8 cellular contexts compared by ENCODE assay signal in genomic region chr6:30678964-30679726, GRCh38. TPM values are rescaled to one million over a fixed set of nuclear protein-coding genes. Genes with fewer than 3 reads are reported as not detected.
A peak's percentile ranks its signal among the peaks of the same experiment; 100 is the strongest.
DNase-seq lines count a peak whose midpoint lies in the region; TF ChIP-seq lines count a peak whose summit lies in the region.

No MANE protein-coding gene starts in this region.

- peaks cover 23 to 43% (median 25%) of the 10 kb centered on the region in 3 donors for H3K4me1 Mint-ChIP-seq in IgD-negative memory B cell
- peaks cover 33% of the 10 kb centered on the region for H3K4me1 Mint-ChIP-seq in stimulated activated naive CD8-positive, alpha-beta T cell treated with anti-CD3 and anti-CD28 coated beads, Interleukin-15, Interleukin-2, amounts not matched to agents 100 ng/mL and 50 ng/mL, for 24 hours (ENCODE audit: low read depth)

- peak overlapping the region; percentile 4 for H3K9ac ChIP-seq in neural cell (ENCODE audit: low read length)

- peaks cover 37% of the 10 kb centered on the region for H3K79me2 ChIP-seq in neural cell (replicated peaks; ENCODE audit: insufficient read depth, low read length)

- no peaks in the 10 kb centered on the region for H3K9me2 ChIP-seq in neural cell (ENCODE audit: insufficient read depth, low read length)

- TF ChIP-seq RAD21 in neural cell (conservative IDR thresholded peaks at IDR 0.05) = peak; percentile 74

- H3K27me3 Mint-ChIP-seq in IgD-negative memory B cell = no peaks in the 10 kb centered on the region
- no peaks in the 10 kb centered on the region for H3K27me3 Mint-ChIP-seq in stimulated activated naive CD8-positive, alpha-beta T cell treated with anti-CD3 and anti-CD28 coated beads, Interleukin-15, Interleukin-2, amounts not matched to agents 100 ng/mL and 50 ng/mL, for 24 hours

- H3K4me3 Mint-ChIP-seq in IgD-negative memory B cell = peak overlapping the region; percentile 99 to 100 (median 100)
- peak overlapping the region; percentile 97 for H3K4me3 Mint-ChIP-seq in stimulated activated naive CD8-positive, alpha-beta T cell treated with anti-CD3 and anti-CD28 coated beads, Interleukin-15, Interleukin-2, amounts not matched to agents 100 ng/mL and 50 ng/mL, for 24 hours

- H3K27me3 ChIP-seq in neural cell (ENCODE audit: insufficient read depth, low read depth, low read length) = no peaks in the 10 kb centered on the region

- H3K4me3 ChIP-seq in fibroblast of the aortic adventitia (ENCODE audit: low read depth, low read length) (peak overlapping the region; percentile 53), neural cell (ENCODE audit: low read length) (peak overlapping the region; percentile 99)

- H3K9me3 ChIP-seq in neural cell (ENCODE audit: low read length) = no peaks in the 10 kb centered on the region

- TF ChIP-seq EP300 in neural cell (conservative IDR thresholded peaks at IDR 0.05; ENCODE audit: poor library complexity, severe bottlenecking) = no peak

- peak overlapping the region; percentile 57 to 100 (median 98) for H3K27ac Mint-ChIP-seq in IgD-negative memory B cell
- peak overlapping the region; percentile 95 for H3K27ac Mint-ChIP-seq in stimulated activated naive CD8-positive, alpha-beta T cell treated with anti-CD3 and anti-CD28 coated beads, Interleukin-15, Interleukin-2, amounts not matched to agents 100 ng/mL and 50 ng/mL, for 24 hours

- no peaks in the 10 kb centered on the region for H3K9me3 Mint-ChIP-seq in IgD-negative memory B cell
- H3K9me3 Mint-ChIP-seq in stimulated activated naive CD8-positive, alpha-beta T cell treated with anti-CD3 and anti-CD28 coated beads, Interleukin-15, Interleukin-2, amounts not matched to agents 100 ng/mL and 50 ng/mL, for 24 hours = no peaks in the 10 kb centered on the region

- H3K4me2 ChIP-seq in neural cell (ENCODE audit: low read length) = no peak overlapping the region

- H4K20me1 ChIP-seq in neural cell (ENCODE audit: insufficient read depth) = peaks cover 38% of the 10 kb centered on the region

- peak; percentile 96 for TF ChIP-seq CTCF in GM12873 (IDR thresholded peaks at IDR 0.05; ENCODE audit: insufficient read depth, low read depth, low read length, missing control alignments)
- peak; percentile 97 for TF ChIP-seq CTCF in fibroblast of the aortic adventitia (IDR thresholded peaks at IDR 0.05; ENCODE audit: insufficient read depth, low read length)
- peak; percentile 81 for TF ChIP-seq CTCF in neural cell (IDR thresholded peaks at IDR 0.05; ENCODE audit: poor library complexity, severe bottlenecking)

- no peak overlapping the region for H3K27ac ChIP-seq in neural cell (ENCODE audit: low read length)

- no peaks in the 10 kb centered on the region for H3F3A ChIP-seq in neural cell (ENCODE audit: insufficient read depth, low read length, poor library complexity, severe bottlenecking)

- H3K36me3 Mint-ChIP-seq in IgD-negative memory B cell = peaks cover 15% of the 10 kb centered on the region
- peaks cover 75% of the 10 kb centered on the region for H3K36me3 Mint-ChIP-seq in stimulated activated naive CD8-positive, alpha-beta T cell treated with anti-CD3 and anti-CD28 coated beads, Interleukin-15, Interleukin-2, amounts not matched to agents 100 ng/mL and 50 ng/mL, for 24 hours (ENCODE audit: low read depth)

- no peak overlapping the region for H2AFZ ChIP-seq in neural cell (ENCODE audit: low read depth, low read length)

- no peaks in the 10 kb centered on the region for H3K36me3 ChIP-seq in neural cell (ENCODE audit: insufficient read depth, low read length)

- peak; percentile 85 for DNase-seq in RPMI8226
- DNase-seq in activated T-helper 9 cell treated with anti-CD3 and anti-CD28 coated beads, Interleukin-2, amount 50 U/mL, for 16 hours (ENCODE audit: low read depth) = peak; percentile 91
- DNase-seq in fibroblast of the aortic adventitia (ENCODE audit: low read depth) = peak; percentile 77
- DNase-seq in GOT3 (lab: John Stamatoyannopoulos, UW) = no peak

TF ChIP-seq in neural cell, 6 proteins besides CTCF, POLR2A, EP300 and RAD21:
- TF ChIP-seq MXI1 (conservative IDR thresholded peaks at IDR 0.05; ENCODE audit: poor library complexity, severe bottlenecking) = no peak
- TF ChIP-seq POLR2AphosphoS5 (IDR thresholded peaks at IDR 0.05) = no peak
- TF ChIP-seq SMC3 (conservative IDR thresholded peaks at IDR 0.05; ENCODE audit: poor library complexity) = peak; percentile 80
TF ChIP-seq in neural cell: peak in this region for 1.

RNA-seq across cellular contexts. Expression of gene DHX16, which starts 6.3 kb away (rescaled TPM):
- polyA plus RNA-seq in IgD-negative memory B cell (21.6 TPM), neural cell (29.1 and 31.9 TPM in 2 replicates)
- total RNA-seq in fibroblast of the aortic adventitia (ENCODE audit: low replicate concordance) = 20.9 and 64.8 TPM in 2 replicates
- 25.1 and 25.6 TPM in 2 replicates for polyA minus RNA-seq in neural cell

RNA-seq across cellular contexts. Expression of gene PPP1R18, which starts 7.3 kb away (rescaled TPM):
- polyA plus RNA-seq in IgD-negative memory B cell (91.7 TPM), neural cell (50.6 and 55.1 TPM in 2 replicates)
- total RNA-seq in fibroblast of the aortic adventitia (ENCODE audit: low replicate concordance) = 33.0 and 82.2 TPM in 2 replicates
- 71.9 and 76.2 TPM in 2 replicates for polyA minus RNA-seq in neural cell

RNA-seq across cellular contexts. Expression of gene NRM, which starts 11.6 kb away (rescaled TPM):
- polyA plus RNA-seq in IgD-negative memory B cell (56.1 TPM), neural cell (7.1 and 7.5 TPM in 2 replicates)
- total RNA-seq in fibroblast of the aortic adventitia (ENCODE audit: low replicate concordance) = 0.82 and 9.9 TPM in 2 replicates
- polyA minus RNA-seq in neural cell = 5.8 and 6.9 TPM in 2 replicates

RNA-seq across cellular contexts. Expression of gene C6orf136, which starts 32.2 kb away (rescaled TPM):
- polyA plus RNA-seq in IgD-negative memory B cell (26.9 TPM), neural cell (8.5 and 12.4 TPM in 2 replicates)
- 1.1 and 5.2 TPM in 2 replicates for total RNA-seq in fibroblast of the aortic adventitia (ENCODE audit: low replicate concordance)
- polyA minus RNA-seq in neural cell = 4.5 and 11.9 TPM in 2 replicates

RNA-seq across cellular contexts. Expression of gene MDC1, which starts 37.9 kb away (rescaled TPM):
- polyA plus RNA-seq in IgD-negative memory B cell = 4.6 TPM
- total RNA-seq in fibroblast of the aortic adventitia (ENCODE audit: low replicate concordance) = 3.7 and 12.1 TPM in 2 replicates
- polyA plus RNA-seq in neural cell = 4.3 and 8.1 TPM in 2 replicates
- polyA minus RNA-seq in neural cell = 9.3 and 10.5 TPM in 2 replicates
